8 cellular contexts compared by ENCODE assay signal in the genomic region with DNA sequence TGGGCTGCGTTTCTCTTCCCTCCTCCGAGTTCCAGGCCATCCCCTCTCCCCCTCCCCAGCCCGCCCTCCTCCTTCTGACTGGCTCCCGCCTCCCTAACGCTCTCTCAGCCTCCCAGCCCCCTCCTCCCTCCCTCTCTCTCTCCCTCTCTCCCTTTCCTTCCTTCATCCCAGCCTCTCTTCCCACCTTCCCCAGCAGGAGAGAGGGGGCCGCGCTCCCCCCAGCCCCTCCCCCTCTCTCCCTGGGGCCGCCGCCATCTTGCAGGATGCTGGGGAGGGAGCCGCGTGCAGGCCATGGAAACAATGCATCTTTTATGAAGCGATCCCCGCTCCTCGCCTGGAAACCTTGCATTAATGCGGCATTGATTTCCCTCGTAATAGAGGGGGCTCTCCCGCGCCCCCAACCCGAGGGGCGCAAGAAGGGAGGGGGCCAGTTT. TPM values are rescaled to one million over a fixed set of nuclear protein-coding genes. Genes with fewer than 3 reads are reported as not detected.
DNase-seq lines count a peak whose midpoint lies in the region; ATAC-seq and TF ChIP-seq lines count a peak whose summit lies in the region.

No MANE protein-coding gene starts in this region.

- peak; percentile 80 for DNase-seq in BE2C
- DNase-seq in M059J (ENCODE audit: low read depth) = peak; percentile 57
- peak; percentile 20 for DNase-seq in activated CD4-positive, alpha-beta T cell treated with anti-CD3 and anti-CD28 coated beads for 1 hour
- DNase-seq in ecto neural progenitor cell (ENCODE audit: low spot score) = peak; percentile 88
- peak; percentile 60 to 78 for DNase-seq in mesothelial cell of epicardium (ENCODE audit: low spot score in 2 of 2, unreplicated experiment in 2 of 2)
- peak; percentile 10 for DNase-seq in stimulated activated CD8-positive, alpha-beta memory T cell treated with anti-CD3 and anti-CD28 coated beads, Interleukin-7, amount 100 ng/mL, for 24 hours (ENCODE audit: low read depth)
- DNase-seq in KG1 (lab: John Stamatoyannopoulos, UW) = no peak

- peak overlapping the region; percentile 53 for H3K27ac Mint-ChIP-seq in mesothelial cell of epicardium

- peak overlapping the region; percentile 66 for H3K4me3 Mint-ChIP-seq in mesothelial cell of epicardium

- TF ChIP-seq CTCF in BE2C (IDR thresholded peaks at IDR 0.05; ENCODE audit: low read depth, low read length) (no peak), mesothelial cell of epicardium (IDR thresholded peaks at IDR 0.05; ENCODE audit: unreplicated experiment) (no peak)

- H3K27me3 Mint-ChIP-seq in mesothelial cell of epicardium (ENCODE audit: low read depth) = peaks cover 2% of the 10 kb centered on the region

- H3K4me1 ChIP-seq in BE2C = no peaks in the 10 kb centered on the region

- ATAC-seq in HG03045 (IDR thresholded peaks at IDR 0.05; ENCODE audit: unreplicated experiment) = no peak

- no peaks in the 10 kb centered on the region for H3K27me3 ChIP-seq in BE2C

- H3K4me1 Mint-ChIP-seq in mesothelial cell of epicardium = peaks cover 7% of the 10 kb centered on the region

- H3K9me3 ChIP-seq in BE2C = no peaks in the 10 kb centered on the region

- H3K4me3 ChIP-seq in BE2C (ENCODE audit: low read depth, low read length) = peak overlapping the region; percentile 65

- no peaks in the 10 kb centered on the region for H3K36me3 ChIP-seq in BE2C

- H3K36me3 Mint-ChIP-seq in mesothelial cell of epicardium = no peaks in the 10 kb centered on the region

- no peaks in the 10 kb centered on the region for H3K9me3 Mint-ChIP-seq in mesothelial cell of epicardium

RNA-seq across cellular contexts. Expression of a gene that starts 42.6 kb away (rescaled TPM):
- polyA plus RNA-seq in BE2C (2012; ENCODE audit: insufficient read depth, insufficient read length, low read depth) = 69.0 TPM
- 2.4 and 4.8 TPM in 2 replicates for total RNA-seq in M059J (2014; rRNA removed; shearing (Covaris generic))
- 97.9 to 106 TPM (median 102 TPM) in 3 replicates for total RNA-seq in mesothelial cell of epicardium

Comparison
In these comparisons a context has a peak if more than half of its experiments do, and no peak if none do; other contexts are left out.
1. RNA of a gene that starts 42.6 kb away (total RNA-seq): 97.9 to 106 TPM in mesothelial cell of epicardium; 2.4 to 4.8 TPM in M059J; every median in the first group is over 10 times any median in the second.